8 cellular contexts compared by ENCODE assay signal in the genomic region with DNA sequence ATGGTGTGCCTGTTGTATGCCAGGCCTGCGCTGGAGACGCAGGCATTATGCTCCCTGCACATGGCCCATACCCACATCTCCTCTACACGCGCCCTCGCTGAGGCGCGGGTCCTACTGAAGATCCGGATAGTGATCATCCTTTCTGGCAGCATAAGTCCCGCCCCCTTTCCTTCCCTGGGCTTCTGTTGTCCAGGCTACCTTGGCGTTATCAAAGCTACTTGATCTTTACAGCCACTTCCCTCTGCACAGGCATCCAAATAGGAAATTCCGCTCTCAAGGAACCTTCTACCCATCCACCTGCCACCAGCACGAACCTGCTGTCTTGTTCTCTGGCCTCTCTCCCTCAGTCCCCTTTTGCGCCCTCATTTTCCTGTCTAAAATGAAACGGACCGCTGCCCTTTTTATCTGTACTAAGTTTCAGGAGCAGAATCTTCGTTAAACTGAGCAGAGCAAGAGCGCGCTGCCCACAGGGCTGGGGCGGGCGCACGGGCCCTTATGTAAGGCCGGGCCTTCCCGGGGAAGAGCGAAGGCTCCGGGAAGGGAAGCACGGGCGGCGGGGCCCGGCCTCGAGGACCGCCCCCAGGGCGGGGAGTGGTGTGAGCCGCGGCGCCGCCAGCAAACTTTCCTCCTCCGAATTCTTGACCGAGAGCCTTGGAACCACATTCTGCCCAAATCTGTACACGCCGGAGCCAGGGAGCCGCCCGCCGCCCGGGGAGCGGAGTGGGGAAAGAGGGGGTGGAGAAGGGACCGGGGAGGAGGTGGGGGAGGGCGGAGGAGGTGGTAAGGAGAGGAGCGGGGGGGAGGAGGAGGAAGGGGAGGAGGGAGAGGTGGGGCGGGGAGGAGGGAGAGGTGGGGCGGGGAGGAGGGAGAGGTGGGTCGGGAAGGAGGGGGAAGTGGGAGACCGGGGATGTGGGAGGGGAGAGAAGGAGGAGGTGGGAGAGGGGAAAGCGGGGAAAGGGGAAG. TPM values are rescaled to one million over a fixed set of nuclear protein-coding genes. Genes with fewer than 3 reads are reported as not detected.
DNase-seq lines count a peak whose midpoint lies in the region; ATAC-seq and TF ChIP-seq lines count a peak whose summit lies in the region.

No MANE protein-coding gene starts in this region.

- DNase-seq in GF-D8 (lab: John Stamatoyannopoulos, UW) (peak; percentile 57), HFF-Myc (ENCODE audit: extremely low read depth, low read depth) (no peak), NCI-H2227 treated with DMSO at 0.1 percent for 48 hours (lab: John Stamatoyannopoulos, UW) (peak; percentile 33), lower lobe of right lung (peak; percentile 88), KG1 (lab: John Stamatoyannopoulos, UW) (no peak)
- DNase-seq in activated CD4-positive, alpha-beta T cell treated with anti-CD3 and anti-CD28 coated beads, Interleukin-2, amount 50 U/mL, for 4 hours, result peak; percentile 18 to 26
- peak in 2 of 3 experiments; percentile 7 to 15 for DNase-seq in effector memory CD8-positive, alpha-beta T cell
- DNase-seq in stimulated activated CD8-positive, alpha-beta memory T cell treated with anti-CD3 and anti-CD28 coated beads, Interleukin-12 subunit alpha, Interleukin-12 subunit beta, amount 100 ng/mL, for 4 hours (ENCODE audit: low read depth), result peak; percentile 15

- H3K36me3 Mint-ChIP-seq in effector memory CD8-positive, alpha-beta T cell (ENCODE audit: insufficient read depth), result peaks cover 15% of the 10 kb centered on the region

- H3K27ac Mint-ChIP-seq in effector memory CD8-positive, alpha-beta T cell, result peak overlapping the region; percentile 71 to 73

- H3K4me3 ChIP-seq in HFF-Myc (replicated peaks; ENCODE audit: low read depth, low read length), result peak overlapping the region; percentile 54
- peak overlapping the region; percentile 64 for H3K4me3 ChIP-seq in lower lobe of right lung

- H3K4me3 Mint-ChIP-seq in effector memory CD8-positive, alpha-beta T cell, result peak overlapping the region; percentile 82 to 87

- peaks cover 14% of the 10 kb centered on the region for H3K4me1 ChIP-seq in lower lobe of right lung

- no peak for TF ChIP-seq CTCF in HFF-Myc (IDR thresholded peaks at IDR 0.05; ENCODE audit: low read depth, low read length, missing control alignments)
- TF ChIP-seq CTCF in lower lobe of right lung (IDR thresholded peaks at IDR 0.05), result no peak

- H3K4me1 Mint-ChIP-seq in effector memory CD8-positive, alpha-beta T cell (ENCODE audit: low read depth in 2 of 2), result peaks cover 12 to 13% of the 10 kb centered on the region in 2 donors

- H3K36me3 ChIP-seq in lower lobe of right lung, result no peaks in the 10 kb centered on the region

- H3K9me3 Mint-ChIP-seq in effector memory CD8-positive, alpha-beta T cell, result no peaks in the 10 kb centered on the region

- intact Hi-C loops in lower lobe of right lung (cut with DNase I), result no loop called here

- no peaks in the 10 kb centered on the region for H3K27me3 ChIP-seq in lower lobe of right lung (ENCODE audit: low read depth)

- ATAC-seq in effector memory CD8-positive, alpha-beta T cell (replicated peaks), result peak; percentile 18
- peak; percentile 93 to 95 for ATAC-seq in lower lobe of right lung

- no peaks in the 10 kb centered on the region for H3K9me3 ChIP-seq in lower lobe of right lung

- no peaks in the 10 kb centered on the region for H3K27me3 Mint-ChIP-seq in effector memory CD8-positive, alpha-beta T cell

- peak overlapping the region; percentile 93 for H3K27ac ChIP-seq in lower lobe of right lung

RNA-seq across cellular contexts. Expression of a gene that starts 0.9 kb away (rescaled TPM):
- not detected for total RNA-seq in lower lobe of right lung

RNA-seq across cellular contexts. Expression of a gene that starts 44.4 kb away (rescaled TPM):
- 221 TPM for total RNA-seq in lower lobe of right lung

Comparison
In these comparisons a context has a peak if more than half of its experiments do, and no peak if none do; other contexts are left out.
1. DNase-seq: peak in GF-D8 (single experiment), NCI-H2227 treated with DMSO at 0.1 percent for 48 hours (single experiment), activated CD4-positive, alpha-beta T cell treated with anti-CD3 and anti-CD28 coated beads, Interleukin-2, amount 50 U/mL, for 4 hours (2 of 2), effector memory CD8-positive, alpha-beta T cell (2 of 3), lower lobe of right lung (single experiment) and stimulated activated CD8-positive, alpha-beta memory T cell treated with anti-CD3 and anti-CD28 coated beads, Interleukin-12 subunit alpha, Interleukin-12 subunit beta, amount 100 ng/mL, for 4 hours (single experiment); none in HFF-Myc (single experiment) and KG1 (single experiment).